8 cellular contexts compared by ENCODE assay signal in genomic region chr1:109041614-109042473, GRCh38. TPM values are rescaled to one million over a fixed set of nuclear protein-coding genes. Genes with fewer than 3 reads are reported as not detected.
A peak's percentile ranks its signal among the peaks of the same experiment; 100 is the strongest.
DNase-seq lines count a peak whose midpoint lies in the region; ATAC-seq and TF ChIP-seq lines count a peak whose summit lies in the region.

Gene WDR47 (minus strand): TSS chr1:109042102. CDS start chr1:109023512, 18,590 bp downstream.

- peak within 1 kb of the TSS; percentile 85 to 88 for H3K27ac Mint-ChIP-seq in activated naive CD4-positive, alpha-beta T cell treated with anti-CD3 and anti-CD28 coated beads, Interleukin-2, amount 50 U/mL, for 72 hours

- H3K9me3 Mint-ChIP-seq in activated naive CD4-positive, alpha-beta T cell treated with anti-CD3 and anti-CD28 coated beads, Interleukin-2, amount 50 U/mL, for 72 hours: no peaks in the 10 kb centered on the region

- POLR2A ChIA-PET in GM10248 (lab: Yijun Ruan, JAX): interaction anchor here (0.6 to 2.1 kb wide), 12 partner anchors 14 to 1274 kb away, joined by 3 to 16 read pairs (median 4); partner anchors contain the start of genes GPSM2, HENMT1 and TAF13

- H3K27ac ChIP-seq in temporal lobe (ENCODE audit: low read depth, low read length): peak within 1 kb of the TSS; percentile 61

- ATAC-seq in HG02610 (IDR thresholded peaks at IDR 0.05; ENCODE audit: unreplicated experiment) (peak; percentile 97), SK-N-SH treated with all-trans-retinoic acid at 6 μM for 48 hours (peak; percentile 96), omental fat pad (ENCODE audit: low FRiP score) (peak; percentile 100)
- ATAC-seq in activated naive CD4-positive, alpha-beta T cell treated with anti-CD3 and anti-CD28 coated beads, Interleukin-2, amount 50 U/mL, for 72 hours: peak; percentile 97 to 98

- CTCF ChIA-PET in GM10248 (lab: Yijun Ruan, JAX): interaction anchor here (0.7 to 1.7 kb wide), 4 partner anchors 14 to 59 kb away, joined by 3 to 5 read pairs (median 4); no protein-coding TSS in a partner anchor

- peak; percentile 99 for DNase-seq in GM10248 (ENCODE audit: extremely low spot score)
- peak; percentile 91 for DNase-seq in NCI-H1092 (lab: John Stamatoyannopoulos, UW)
- peak; percentile 95 to 96 for DNase-seq in activated naive CD4-positive, alpha-beta T cell treated with anti-CD3 and anti-CD28 coated beads, Interleukin-2, amount 50 U/mL, for 72 hours (ENCODE audit: low spot score in 2 of 2)
- DNase-seq in glomerular visceral epithelial cell (ENCODE audit: extremely low spot score): peak; percentile 97
- DNase-seq in omental fat pad (ENCODE audit: low spot score): peak; percentile 77

- TF ChIP-seq CTCF in GM10248 (IDR thresholded peaks at IDR 0.05; ENCODE audit: control extremely low read depth, extremely low read depth, low read depth, missing control alignments): no peak
- no peak for TF ChIP-seq CTCF in omental fat pad (IDR thresholded peaks at IDR 0.05)

- no peaks in the 10 kb centered on the region for H3K36me3 Mint-ChIP-seq in activated naive CD4-positive, alpha-beta T cell treated with anti-CD3 and anti-CD28 coated beads, Interleukin-2, amount 50 U/mL, for 72 hours

TF ChIP-seq in SK-N-SH treated with all-trans-retinoic acid at 6 μM for 48 hours, 23 proteins besides CTCF, POLR2A, EP300 and RAD21:
- TF ChIP-seq CREB5 (CRISPR knock-in tag; IDR thresholded peaks at IDR 0.05; ENCODE audit: low read depth) (no peak), ZC3H10 (CRISPR knock-in tag; IDR thresholded peaks at IDR 0.05) (no peak), ZNF70 (CRISPR knock-in tag; IDR thresholded peaks at IDR 0.05) (no peak), GLIS3 (CRISPR knock-in tag; IDR thresholded peaks at IDR 0.05) (no peak), BACH2 (CRISPR knock-in tag; IDR thresholded peaks at IDR 0.05; ENCODE audit: borderline replicate concordance) (no peak), ZFP30 (CRISPR knock-in tag; IDR thresholded peaks at IDR 0.05) (no peak)
- TF ChIP-seq, protein P1, sequence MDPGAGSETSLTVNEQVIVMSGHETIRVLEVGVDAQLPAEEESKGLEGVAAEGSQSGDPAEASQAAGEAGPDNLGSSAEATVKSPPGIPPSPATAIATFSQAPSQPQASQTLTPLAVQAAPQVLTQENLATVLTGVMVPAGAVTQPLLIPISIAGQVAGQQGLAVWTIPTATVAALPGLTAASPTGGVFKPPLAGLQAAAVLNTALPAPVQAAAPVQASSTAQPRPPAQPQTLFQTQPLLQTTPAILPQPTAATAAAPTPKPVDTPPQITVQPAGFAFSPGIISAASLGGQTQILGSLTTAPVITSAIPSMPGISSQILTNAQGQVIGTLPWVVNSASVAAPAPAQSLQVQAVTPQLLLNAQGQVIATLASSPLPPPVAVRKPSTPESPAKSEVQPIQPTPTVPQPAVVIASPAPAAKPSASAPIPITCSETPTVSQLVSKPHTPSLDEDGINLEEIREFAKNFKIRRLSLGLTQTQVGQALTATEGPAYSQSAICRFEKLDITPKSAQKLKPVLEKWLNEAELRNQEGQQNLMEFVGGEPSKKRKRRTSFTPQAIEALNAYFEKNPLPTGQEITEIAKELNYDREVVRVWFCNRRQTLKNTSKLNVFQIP (CRISPR knock-in tag; IDR thresholded peaks at IDR 0.05; ENCODE audit: borderline replicate concordance, low read depth): no peak

RNA-seq across cellular contexts. Expression of gene WDR47, which starts in this region (rescaled TPM):
- 10 to 100 TPM in 1 of 2 donors, 1 to 10 TPM in 1; 7.9 to 11.5 TPM for total RNA-seq in activated naive CD4-positive, alpha-beta T cell treated with anti-CD3 and anti-CD28 coated beads, Interleukin-2, amount 50 U/mL, for 72 hours
- total RNA-seq in omental fat pad (10 to 100 TPM; 12.0 to 20.8 (median 12.6) TPM), temporal lobe (211 TPM)

Comparison
In these comparisons a context has a peak if more than half of its experiments do, and no peak if none do; other contexts are left out.
1. Peak in every context shown above with its lines: DNase-seq, ATAC-seq and H3K27ac ChIP-seq.